ENCODE assay signal across 2 cellular contexts in the genomic region with DNA sequence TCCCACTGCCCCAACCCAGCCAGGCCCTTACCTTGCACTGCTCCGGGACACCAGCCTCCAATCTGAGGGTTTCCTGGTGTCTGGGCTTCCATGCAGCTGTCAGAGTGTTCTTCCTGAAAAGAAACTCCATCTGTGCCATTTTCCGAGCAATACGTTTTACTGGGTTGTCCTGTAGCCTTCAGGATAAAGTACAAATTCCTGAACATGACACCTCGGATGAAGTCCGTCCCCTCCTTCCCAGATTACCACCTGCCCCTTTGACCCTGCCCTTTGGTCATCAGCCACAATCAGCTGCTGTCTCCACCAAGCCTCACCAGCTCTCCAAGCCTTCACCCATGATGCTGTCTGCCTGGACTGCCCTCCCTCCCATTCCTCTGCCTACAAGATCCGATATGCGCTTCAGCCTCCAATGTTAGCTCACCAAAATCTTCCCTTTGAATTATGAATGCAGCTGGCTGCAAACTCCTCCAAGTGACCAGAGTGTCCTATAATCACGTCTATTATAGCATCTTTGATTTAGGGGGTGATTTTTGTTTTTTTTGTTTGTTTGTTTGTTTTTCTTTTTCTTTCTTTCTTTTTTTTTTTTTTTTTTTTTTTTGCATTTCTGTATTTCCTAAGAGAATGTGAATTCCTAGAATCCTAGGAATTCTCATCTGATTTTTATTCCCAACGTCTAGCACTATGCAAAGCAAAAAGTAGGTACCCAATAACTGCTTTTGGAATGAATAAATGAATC.
TF ChIP-seq lines count a peak whose summit lies in the region.

No MANE protein-coding gene starts in this region.

TF ChIP-seq in SK-N-SH, 30 proteins besides CTCF, POLR2A, EP300 and RAD21 (continued from another document):
- TF ChIP-seq IRF3 (IDR thresholded peaks at IDR 0.05; ENCODE audit: low read depth, low read length) (no peak), REST (IDR thresholded peaks at IDR 0.05; ENCODE audit: low read depth, low read length) (no peak), MXI1 (IDR thresholded peaks at IDR 0.05; ENCODE audit: low read depth, low read length) (no peak), MEF2A (IDR thresholded peaks at IDR 0.05; ENCODE audit: borderline replicate concordance, low read depth) (no peak), USF1 (IDR thresholded peaks at IDR 0.05; ENCODE audit: borderline replicate concordance, low read depth) (no peak), SMC3 (IDR thresholded peaks at IDR 0.05; ENCODE audit: low read depth, low read length) (no peak), TAF1 (IDR thresholded peaks at IDR 0.05; ENCODE audit: borderline replicate concordance, low read depth, low read length) (no peak), FOXM1 (IDR thresholded peaks at IDR 0.05; ENCODE audit: low read depth) (no peak), MAX (IDR thresholded peaks at IDR 0.05; ENCODE audit: low read depth) (no peak), NRF1 (IDR thresholded peaks at IDR 0.05; ENCODE audit: low read depth, low read length) (no peak), ZBTB33 (IDR thresholded peaks at IDR 0.05; ENCODE audit: borderline replicate concordance, low read depth) (no peak), RFX5 (IDR thresholded peaks at IDR 0.05; ENCODE audit: low read length) (no peak)

TF ChIP-seq in SK-N-SH treated with all-trans-retinoic acid at 6 μM for 48 hours, 23 proteins besides CTCF, POLR2A, EP300 and RAD21 (continued from another document):
- TF ChIP-seq, protein P1, sequence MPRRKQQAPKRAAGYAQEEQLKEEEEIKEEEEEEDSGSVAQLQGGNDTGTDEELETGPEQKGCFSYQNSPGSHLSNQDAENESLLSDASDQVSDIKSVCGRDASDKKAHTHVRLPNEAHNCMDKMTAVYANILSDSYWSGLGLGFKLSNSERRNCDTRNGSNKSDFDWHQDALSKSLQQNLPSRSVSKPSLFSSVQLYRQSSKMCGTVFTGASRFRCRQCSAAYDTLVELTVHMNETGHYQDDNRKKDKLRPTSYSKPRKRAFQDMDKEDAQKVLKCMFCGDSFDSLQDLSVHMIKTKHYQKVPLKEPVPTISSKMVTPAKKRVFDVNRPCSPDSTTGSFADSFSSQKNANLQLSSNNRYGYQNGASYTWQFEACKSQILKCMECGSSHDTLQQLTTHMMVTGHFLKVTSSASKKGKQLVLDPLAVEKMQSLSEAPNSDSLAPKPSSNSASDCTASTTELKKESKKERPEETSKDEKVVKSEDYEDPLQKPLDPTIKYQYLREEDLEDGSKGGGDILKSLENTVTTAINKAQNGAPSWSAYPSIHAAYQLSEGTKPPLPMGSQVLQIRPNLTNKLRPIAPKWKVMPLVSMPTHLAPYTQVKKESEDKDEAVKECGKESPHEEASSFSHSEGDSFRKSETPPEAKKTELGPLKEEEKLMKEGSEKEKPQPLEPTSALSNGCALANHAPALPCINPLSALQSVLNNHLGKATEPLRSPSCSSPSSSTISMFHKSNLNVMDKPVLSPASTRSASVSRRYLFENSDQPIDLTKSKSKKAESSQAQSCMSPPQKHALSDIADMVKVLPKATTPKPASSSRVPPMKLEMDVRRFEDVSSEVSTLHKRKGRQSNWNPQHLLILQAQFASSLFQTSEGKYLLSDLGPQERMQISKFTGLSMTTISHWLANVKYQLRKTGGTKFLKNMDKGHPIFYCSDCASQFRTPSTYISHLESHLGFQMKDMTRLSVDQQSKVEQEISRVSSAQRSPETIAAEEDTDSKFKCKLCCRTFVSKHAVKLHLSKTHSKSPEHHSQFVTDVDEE (CRISPR knock-in tag; IDR thresholded peaks at IDR 0.05) = no peak
